1 cellular context compared by ENCODE assay signal in the genomic region with DNA sequence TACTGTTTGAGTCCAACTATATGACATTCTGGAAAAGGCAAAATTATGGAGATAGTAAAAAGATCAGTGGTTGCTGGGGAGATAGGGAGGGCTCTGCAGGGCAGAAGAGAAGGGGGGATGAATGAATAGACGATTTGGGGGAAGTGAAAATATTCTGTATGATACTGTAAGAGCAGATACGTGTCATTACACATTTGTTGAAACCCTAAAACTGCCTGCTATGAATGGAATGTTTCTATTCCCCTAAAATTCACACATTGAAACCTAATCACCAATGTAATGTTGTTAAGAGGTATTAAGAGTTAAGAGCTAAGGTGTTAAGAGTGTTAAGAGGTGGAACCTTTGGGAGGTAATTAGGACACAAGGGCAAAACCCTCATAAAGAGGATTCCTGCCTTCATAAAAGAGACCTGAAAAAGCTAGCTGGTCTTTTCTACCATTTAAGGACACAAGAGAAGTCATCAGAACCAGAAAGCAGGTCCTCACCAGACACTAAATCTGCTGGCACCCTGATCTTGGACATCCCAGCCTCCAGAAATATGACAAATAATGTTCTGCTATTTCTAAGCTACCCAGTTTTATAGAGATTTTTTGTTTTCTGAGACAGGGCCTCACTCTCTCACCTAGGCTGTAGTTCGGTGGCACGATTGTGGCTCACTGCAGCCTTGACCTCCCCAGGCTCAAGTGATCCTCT.
TF ChIP-seq lines count a peak whose summit lies in the region.

No MANE protein-coding gene starts in this region.

TF ChIP-seq in GM23338, 12 proteins besides CTCF, POLR2A, EP300 and RAD21 (continued from another document):
- TF ChIP-seq, protein P1, sequence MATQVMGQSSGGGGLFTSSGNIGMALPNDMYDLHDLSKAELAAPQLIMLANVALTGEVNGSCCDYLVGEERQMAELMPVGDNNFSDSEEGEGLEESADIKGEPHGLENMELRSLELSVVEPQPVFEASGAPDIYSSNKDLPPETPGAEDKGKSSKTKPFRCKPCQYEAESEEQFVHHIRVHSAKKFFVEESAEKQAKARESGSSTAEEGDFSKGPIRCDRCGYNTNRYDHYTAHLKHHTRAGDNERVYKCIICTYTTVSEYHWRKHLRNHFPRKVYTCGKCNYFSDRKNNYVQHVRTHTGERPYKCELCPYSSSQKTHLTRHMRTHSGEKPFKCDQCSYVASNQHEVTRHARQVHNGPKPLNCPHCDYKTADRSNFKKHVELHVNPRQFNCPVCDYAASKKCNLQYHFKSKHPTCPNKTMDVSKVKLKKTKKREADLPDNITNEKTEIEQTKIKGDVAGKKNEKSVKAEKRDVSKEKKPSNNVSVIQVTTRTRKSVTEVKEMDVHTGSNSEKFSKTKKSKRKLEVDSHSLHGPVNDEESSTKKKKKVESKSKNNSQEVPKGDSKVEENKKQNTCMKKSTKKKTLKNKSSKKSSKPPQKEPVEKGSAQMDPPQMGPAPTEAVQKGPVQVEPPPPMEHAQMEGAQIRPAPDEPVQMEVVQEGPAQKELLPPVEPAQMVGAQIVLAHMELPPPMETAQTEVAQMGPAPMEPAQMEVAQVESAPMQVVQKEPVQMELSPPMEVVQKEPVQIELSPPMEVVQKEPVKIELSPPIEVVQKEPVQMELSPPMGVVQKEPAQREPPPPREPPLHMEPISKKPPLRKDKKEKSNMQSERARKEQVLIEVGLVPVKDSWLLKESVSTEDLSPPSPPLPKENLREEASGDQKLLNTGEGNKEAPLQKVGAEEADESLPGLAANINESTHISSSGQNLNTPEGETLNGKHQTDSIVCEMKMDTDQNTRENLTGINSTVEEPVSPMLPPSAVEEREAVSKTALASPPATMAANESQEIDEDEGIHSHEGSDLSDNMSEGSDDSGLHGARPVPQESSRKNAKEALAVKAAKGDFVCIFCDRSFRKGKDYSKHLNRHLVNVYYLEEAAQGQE (IDR thresholded peaks at IDR 0.05; ENCODE audit: unreplicated experiment) = no peak
